In the genomic region with DNA sequence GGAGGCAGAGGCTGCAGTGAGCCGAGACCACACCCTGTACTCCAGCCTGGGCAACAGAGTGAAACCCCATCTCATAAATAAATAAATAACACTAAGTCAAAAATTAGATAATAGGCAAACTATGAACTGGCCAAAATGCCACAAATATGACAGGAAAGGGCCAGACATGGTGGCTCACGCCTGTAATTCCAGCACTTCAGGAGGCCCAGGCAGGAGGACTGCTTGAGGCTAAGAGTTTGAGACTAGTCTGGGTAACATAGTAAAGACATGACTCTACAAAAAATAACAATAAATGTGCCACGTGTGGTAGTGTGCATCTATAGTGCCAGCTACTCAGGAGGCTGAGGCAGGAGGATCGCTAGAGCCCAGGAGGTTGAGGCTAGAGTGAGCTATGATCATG, we compare ENCODE assay signal across 31 cellular contexts. TPM values are rescaled to one million over a fixed set of nuclear protein-coding genes. Genes with fewer than 3 reads are reported as not detected.
"Had no signal": no experiment of that assay in that cellular context is flagged by ENCODE, and none has a peak within 500 bp of the region (broad histone marks: within the 10 kb centered on the region; RNA-seq: fewer than 3 reads in every experiment).

No MANE protein-coding gene starts in this region.

- H3K27me3 ChIP-seq: adrenal gland, ascending aorta, body of pancreas, brain microvascular endothelial cell, breast epithelium, cardiac muscle cell had no signal

- H3K4me3 ChIP-seq: adrenal gland, ascending aorta, body of pancreas, breast epithelium, cardiac muscle cell had no signal

- H3K9me3 ChIP-seq: adrenal gland, ascending aorta, body of pancreas, breast epithelium had no signal

- H3K27ac ChIP-seq: adrenal gland, ascending aorta, body of pancreas, brain microvascular endothelial cell, breast epithelium, cardiac muscle cell had no signal

- H3K36me3 ChIP-seq: adrenal gland, ascending aorta, brain microvascular endothelial cell, breast epithelium, cardiac muscle cell had no signal

- DNase-seq: activated effector memory CD4-positive, alpha-beta T cell treated with anti-CD3 and anti-CD28 coated beads, Interleukin-2, amount 50 U/mL, for 16 hours; activated effector memory CD4-positive, alpha-beta T cell treated with Interleukin-2 at 50 U/mL for 16 hours; activated gamma-delta T cell; activated gamma-delta T cell treated with Interleukin-2 at 50 U/mL for 16 hours; activated naive CD4-positive, alpha-beta T cell; activated naive CD4-positive, alpha-beta T cell treated with anti-CD3 and anti-CD28 coated beads for 36 hours; activated naive CD4-positive, alpha-beta T cell treated with anti-CD3 and anti-CD28 coated beads, Interleukin-2, amount 10 ng/mL, durations not matched to agents 7 days and 5 days; activated naive CD4-positive, alpha-beta T cell treated with anti-CD3 and anti-CD28 coated beads, Interleukin-2, amount 50 U/mL, for 16 hours; activated naive CD4-positive, alpha-beta T cell treated with Interleukin-2 at 50 U/mL for 16 hours; activated naive CD8-positive, alpha-beta T cell treated with anti-CD3 and anti-CD28 coated beads for 36 hours; activated naive CD8-positive, alpha-beta T cell treated with anti-CD3 and anti-CD28 coated beads, Interleukin-2, amount 10 ng/mL, durations not matched to agents 7 days and 5 days; activated naive CD8-positive, alpha-beta T cell treated with anti-CD3 and anti-CD28 coated beads, Interleukin-2, amount 50 U/mL, for 24 hours; activated T-cell treated with anti-CD3 and anti-CD28 coated beads, Interleukin-2, amount 50 U/mL, for 1 hour; activated T-cell treated with anti-CD3 and anti-CD28 coated beads, Interleukin-2, amount 50 U/mL, for 24 hours; activated T-cell treated with anti-CD3 and anti-CD28 coated beads, Interleukin-2, amount 50 U/mL, for 4 hours; activated T-cell treated with anti-CD3 and anti-CD28 coated beads, Interleukin-2, amount 50 U/mL, for 48 hours; activated T-cell treated with anti-CD3 and anti-CD28 coated beads, Interleukin-2, amount 50 U/mL, for 72 hours; adrenal gland; amniotic stem cell; amygdala; anterior cingulate cortex; aorta; body of pancreas; brain microvascular endothelial cell; caudate nucleus; central memory CD4-positive, alpha-beta T cell; cerebellar nuclear complex had no signal

- H3K4me1 ChIP-seq: adrenal gland, ascending aorta, body of pancreas, breast epithelium had no signal

RNA-seq across cellular contexts. Expression of gene SEC14L4, which starts 21.2 kb away (rescaled TPM):
- polyA plus RNA-seq: aorta had no signal

RNA-seq across cellular contexts. Expression of gene SEC14L3, which starts 54.8 kb away (rescaled TPM):
- polyA plus RNA-seq: adipose tissue, adrenal gland, aorta, cardiac muscle cell had no signal
